Comparison of ENCODE assay signal across 9 cellular contexts in genomic region chr14:71931492-71932228, GRCh38. TPM values are rescaled to one million over a fixed set of nuclear protein-coding genes. Genes with fewer than 3 reads are reported as not detected.
DNase-seq lines count a peak whose midpoint lies in the region; TF ChIP-seq lines count a peak whose summit lies in the region.
"Had no signal": no experiment of that assay in that cellular context is flagged by ENCODE, and none has a peak within 500 bp of the region (broad histone marks: within the 10 kb centered on the region; RNA-seq: fewer than 3 reads in every experiment).

No MANE protein-coding gene starts in this region.

- peaks cover 54% of the 10 kb centered on the region for H3K27me3 Mint-ChIP-seq in activated T-helper 1 cell treated with anti-CD3 and anti-CD28 coated beads, Interleukin-12 subunit alpha, Interleukin-12 subunit beta, Interleukin-2, Interleukin-4 antibody, amounts not matched to agents 30 ng/mL and 10 ng/mL and 1 ng/mL, durations not matched to agents 14 hours and 24 hours and 36 hours (ENCODE audit: insufficient read depth)

- no peaks in the 10 kb centered on the region for H3K9me3 Mint-ChIP-seq in activated T-helper 1 cell treated with anti-CD3 and anti-CD28 coated beads, Interleukin-12 subunit alpha, Interleukin-12 subunit beta, Interleukin-2, Interleukin-4 antibody, amounts not matched to agents 30 ng/mL and 10 ng/mL and 1 ng/mL, durations not matched to agents 14 hours and 24 hours and 36 hours

- H3K36me3 ChIP-seq in iPS-18a (ENCODE audit: control insufficient read depth, low read depth, low read length) = no peaks in the 10 kb centered on the region
- no peaks in the 10 kb centered on the region for H3K36me3 ChIP-seq in thyroid gland
- no peaks in the 10 kb centered on the region for H3K36me3 ChIP-seq in effector memory CD4-positive, alpha-beta T cell (ENCODE audit: control insufficient read depth, insufficient read depth, low read length)

- peak overlapping the region; percentile 3 for H3K4me3 Mint-ChIP-seq in activated T-helper 1 cell treated with anti-CD3 and anti-CD28 coated beads, Interleukin-12 subunit alpha, Interleukin-12 subunit beta, Interleukin-2, Interleukin-4 antibody, amounts not matched to agents 30 ng/mL and 10 ng/mL and 1 ng/mL, durations not matched to agents 14 hours and 24 hours and 36 hours

- no peak for TF ChIP-seq CTCF in thyroid gland (IDR thresholded peaks at IDR 0.05)

- 10 to 12% methylated on average over 26 to 33 of the region's 36 CpGs for WGBS in thyroid gland, 2 donors

- peak; percentile 11 for DNase-seq in activated CD4-positive, alpha-beta T cell treated with anti-CD3 and anti-CD28 coated beads for 48 hours
- no peak for DNase-seq in activated CD4-positive, alpha-beta T cell treated with anti-CD3 and anti-CD28 coated beads for 4 hours
- DNase-seq in activated T-helper 1 cell treated with anti-CD3 and anti-CD28 coated beads, Interleukin-12 subunit alpha, Interleukin-12 subunit beta, Interleukin-2, Interleukin-4 antibody, amounts not matched to agents 30 ng/mL and 10 ng/mL and 1 ng/mL, durations not matched to agents 14 hours and 24 hours and 36 hours (ENCODE audit: low spot score) = no peak
- DNase-seq in thyroid gland (peak in 1 of 2 donors; percentile 81), glomerular visceral epithelial cell (ENCODE audit: extremely low spot score) (no peak)
- no peak for DNase-seq in effector memory CD4-positive, alpha-beta T cell
- no peak for DNase-seq in stimulated activated naive CD4-positive, alpha-beta T cell treated with Interleukin-2 at 50 U/mL for 16 hours (lab: John Stamatoyannopoulos, UW)

- peak overlapping the region; percentile 29 for H3K9ac ChIP-seq in iPS-18a (ENCODE audit: low read length)

- peaks cover 18% of the 10 kb centered on the region for H3K4me1 Mint-ChIP-seq in activated T-helper 1 cell treated with anti-CD3 and anti-CD28 coated beads, Interleukin-12 subunit alpha, Interleukin-12 subunit beta, Interleukin-2, Interleukin-4 antibody, amounts not matched to agents 30 ng/mL and 10 ng/mL and 1 ng/mL, durations not matched to agents 14 hours and 24 hours and 36 hours (ENCODE audit: low read depth)

- intact Hi-C loops in activated T-helper 1 cell treated with anti-CD3 and anti-CD28 coated beads, Interleukin-12 subunit alpha, Interleukin-12 subunit beta, Interleukin-2, Interleukin-4 antibody, amounts not matched to agents 30 ng/mL and 10 ng/mL and 1 ng/mL, durations not matched to agents 14 hours and 24 hours and 36 hours (cut with micrococcal nuclease) = loop anchor here (2.0 to 5.0 kb wide), 3 partner anchors 91 to 491 kb away; no protein-coding TSS in a partner anchor
- intact Hi-C loops in thyroid gland (cut with DNase I) = loop anchor here (10.0 kb wide), 1 partner anchor 353 kb away; no protein-coding TSS in a partner anchor

- no peaks in the 10 kb centered on the region for H3K36me3 Mint-ChIP-seq in activated T-helper 1 cell treated with anti-CD3 and anti-CD28 coated beads, Interleukin-12 subunit alpha, Interleukin-12 subunit beta, Interleukin-2, Interleukin-4 antibody, amounts not matched to agents 30 ng/mL and 10 ng/mL and 1 ng/mL, durations not matched to agents 14 hours and 24 hours and 36 hours (ENCODE audit: low read depth)

- H3K27ac ChIP-seq in iPS-18a (ENCODE audit: low read length) = no peak overlapping the region
- H3K27ac ChIP-seq in thyroid gland = peak overlapping the region in 2 of 3 donors; percentile 48 to 54
- H3K27ac ChIP-seq in effector memory CD4-positive, alpha-beta T cell (ENCODE audit: insufficient read depth, low read length, poor library complexity, severe bottlenecking) = no peak overlapping the region
- H3K27ac ChIP-seq: HL-60 had no signal

- peak overlapping the region; percentile 48 for H3K4me3 ChIP-seq in iPS-18a (ENCODE audit: low read length)
- peak overlapping the region in 2 of 3 donors; percentile 6 to 42 for H3K4me3 ChIP-seq in thyroid gland (replicated peaks in 1 of 3)
- H3K4me3 ChIP-seq in effector memory CD4-positive, alpha-beta T cell (ENCODE audit: insufficient read depth, low read depth, low read length, poor library complexity, severe bottlenecking) = no peak overlapping the region

- no peak for TF ChIP-seq POLR2A in thyroid gland (IDR thresholded peaks at IDR 0.05)

- H3K27ac Mint-ChIP-seq in activated T-helper 1 cell treated with anti-CD3 and anti-CD28 coated beads, Interleukin-12 subunit alpha, Interleukin-12 subunit beta, Interleukin-2, Interleukin-4 antibody, amounts not matched to agents 30 ng/mL and 10 ng/mL and 1 ng/mL, durations not matched to agents 14 hours and 24 hours and 36 hours = no peak overlapping the region

- H3K4me1 ChIP-seq in iPS-18a (ENCODE audit: control insufficient read depth, low read depth, low read length) (peaks cover 3% of the 10 kb centered on the region), thyroid gland (no peaks in the 10 kb centered on the region)
- peaks cover 3% of the 10 kb centered on the region for H3K4me1 ChIP-seq in effector memory CD4-positive, alpha-beta T cell (ENCODE audit: control insufficient read depth, insufficient read depth, low read length, poor library complexity, severe bottlenecking)

- H3K27me3 ChIP-seq in iPS-18a (ENCODE audit: control insufficient read depth, insufficient read depth, low read length) (peaks cover 54% of the 10 kb centered on the region), thyroid gland (no peaks in the 10 kb centered on the region)
- H3K27me3 ChIP-seq in effector memory CD4-positive, alpha-beta T cell (replicated peaks; ENCODE audit: control insufficient read depth, insufficient read depth, low read length, poor library complexity, severe bottlenecking) = no peaks in the 10 kb centered on the region

- H3K9me3 ChIP-seq in iPS-18a (ENCODE audit: control insufficient read depth, low read depth, low read length) = no peaks in the 10 kb centered on the region
- H3K9me3 ChIP-seq in thyroid gland = no peaks in the 10 kb centered on the region
- no peaks in the 10 kb centered on the region for H3K9me3 ChIP-seq in effector memory CD4-positive, alpha-beta T cell (ENCODE audit: control insufficient read depth, low read length)

RNA-seq across cellular contexts. Expression of gene RGS6, which starts 0.6 kb away (rescaled TPM):
- 2.0 and 2.4 TPM in 2 replicates for total RNA-seq in activated T-helper 1 cell treated with anti-CD3 and anti-CD28 coated beads, Interleukin-12 subunit alpha, Interleukin-12 subunit beta, Interleukin-2, Interleukin-4 antibody, amounts not matched to agents 30 ng/mL and 10 ng/mL and 1 ng/mL, durations not matched to agents 14 hours and 24 hours and 36 hours
- total RNA-seq in thyroid gland = 10 to 100 TPM in 3 of 4 donors, 1 to 10 TPM in 1; 7.6 to 25.3 (median 17.2) TPM

Comparison
In these comparisons a context has a peak if more than half of its experiments do, and no peak if none do; other contexts are left out.
1. H3K27ac ChIP-seq: peak in thyroid gland (2 of 3); none in iPS-18a (single experiment) and effector memory CD4-positive, alpha-beta T cell (single experiment).